Comparison of ENCODE assay signal across 8 cellular contexts in the genomic region with DNA sequence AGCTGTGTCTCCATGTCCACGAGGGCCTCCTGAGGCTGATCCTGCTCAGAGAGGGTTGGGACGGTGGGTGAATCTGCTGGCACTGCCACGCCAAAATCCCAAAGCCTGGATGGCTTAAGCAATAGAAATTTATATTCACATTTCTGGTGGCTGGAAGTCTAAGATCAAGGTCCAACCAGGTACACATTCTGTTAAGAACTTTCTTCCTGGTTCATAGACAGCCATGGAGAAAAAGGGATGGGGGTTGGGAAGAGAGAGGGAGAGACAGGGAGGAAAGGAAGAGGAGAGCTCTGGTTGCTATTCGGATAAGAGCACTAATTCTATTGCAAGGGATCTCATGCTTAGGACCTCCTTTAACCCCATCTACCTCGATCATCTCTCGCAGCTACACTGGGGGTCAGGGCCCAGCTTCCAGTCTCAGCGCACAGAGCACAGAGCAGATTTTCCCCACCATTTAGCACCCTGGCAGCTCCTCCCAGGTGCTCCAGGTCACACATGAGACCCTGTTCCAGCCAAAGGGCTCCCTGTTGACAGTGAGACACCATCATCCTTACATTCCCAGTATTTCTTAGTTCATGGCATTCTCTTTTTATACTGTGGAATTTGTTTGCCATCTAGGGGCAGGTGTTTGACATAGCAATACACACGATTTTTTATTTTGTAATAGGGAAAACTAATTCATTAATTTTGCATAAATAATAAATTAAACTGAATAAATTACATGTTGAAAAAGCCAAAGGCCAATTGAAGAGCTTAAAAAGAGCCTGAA.
DNase-seq lines count a peak whose midpoint lies in the region; ATAC-seq, FAIRE-seq and TF ChIP-seq lines count a peak whose summit lies in the region.
"Not testable (repeated sequence)": the region's sequence is repeated elsewhere in the genome, so short reads cannot be mapped to it uniquely, and the experiment has no call there.

No MANE protein-coding gene starts in this region.

- H2AFZ ChIP-seq in KMS-11 (ENCODE audit: low read depth); OCI-LY7 (ENCODE audit: low read length); HepG2 (ENCODE audit: low read length); neural cell (ENCODE audit: low read depth, low read length): not testable (repeated sequence)

- peak; percentile 50 for ATAC-seq in HepG2

- H3K4me3 ChIP-seq in KMS-11 (IDR thresholded peaks at IDR 0.05; ENCODE audit: insufficient read depth, low read depth, low read length); OCI-LY7 (ENCODE audit: low read depth, low read length, poor library complexity, severe bottlenecking); bronchial epithelial cell (ENCODE audit: low read depth, low read length); HepG2 (replicated peaks in 1 of 3; ENCODE audit: insufficient read depth in 1 of 3, low read depth in 2 of 3, low read length in 3 of 3); neural cell (ENCODE audit: low read length): not testable (repeated sequence)

- not testable (repeated sequence) for H3K4me1 ChIP-seq in KMS-11 (ENCODE audit: low read depth, poor library complexity, severe bottlenecking); OCI-LY7 (ENCODE audit: insufficient read depth, low read length, poor library complexity, severe bottlenecking); HepG2 (ENCODE audit: insufficient read depth, low read length)

- TF ChIP-seq POLR2A in GM12891 (IDR thresholded peaks at IDR 0.05; ENCODE audit: low read depth, low read length); HepG2 (IDR thresholded peaks at IDR 0.05; ENCODE audit: insufficient read depth in 1 of 2, low read depth in 2 of 2, low read length in 2 of 2): not testable (repeated sequence)

- not testable (repeated sequence) for H3K4me2 ChIP-seq in KMS-11; OCI-LY7 (ENCODE audit: low read length); HepG2 (ENCODE audit: low read depth, low read length); neural cell (ENCODE audit: low read length)

- not testable (repeated sequence) for H3F3A ChIP-seq in neural cell (ENCODE audit: insufficient read depth, low read length, poor library complexity, severe bottlenecking)

- not testable (repeated sequence) for H3K9ac ChIP-seq in KMS-11; HepG2 (ENCODE audit: insufficient read depth, low read depth, low read length); neural cell (ENCODE audit: low read length)

- POLR2A ChIA-PET in OCI-LY7 (lab: Charles Lee); HepG2 (lab: Yijun Ruan, JAX): not testable (repeated sequence)

- not testable (repeated sequence) for H4K20me1 ChIP-seq in KMS-11 (ENCODE audit: insufficient read depth); OCI-LY7 (ENCODE audit: insufficient read depth, low read length); HepG2 (ENCODE audit: insufficient read depth, low read length); neural cell (ENCODE audit: insufficient read depth)

- WGBS in HepG2 (ENCODE audit: low lambda C conversion rate) = 66% methylated on average over 4 of the region's 8 CpGs

- FAIRE-seq in A204.1 (lab: Jason Lieb, UNC) (peak; percentile 92), GM12891 (lab: Jason Lieb, UNC) (peak; percentile 5), bronchial epithelial cell (lab: Jason Lieb, UNC) (peak; percentile 7), islet of Langerhans (lab: Jason Lieb, UNC) (peak; percentile 62)
- FAIRE-seq in HepG2 (lab: Jason Lieb, UNC) = not testable (repeated sequence)

- not testable (repeated sequence) for TF ChIP-seq RAD21 in HepG2 (CRISPR knock-in tag; IDR thresholded peaks at IDR 0.05); neural cell (conservative IDR thresholded peaks at IDR 0.05)

- not testable (repeated sequence) for TF ChIP-seq EP300 in HepG2 (IDR thresholded peaks at IDR 0.05; ENCODE audit: low read depth in 2 of 2, low read length in 2 of 2); HepG2 (CRISPR knock-in tag; IDR thresholded peaks at IDR 0.05; ENCODE audit: borderline replicate concordance); neural cell (conservative IDR thresholded peaks at IDR 0.05; ENCODE audit: poor library complexity, severe bottlenecking)

- BruUV-seq in OCI-LY7 (replicated peaks; lab: Mats Ljungman, UMichigan); HepG2 (replicated peaks; lab: Mats Ljungman, UMichigan): not testable (repeated sequence)

- not testable (repeated sequence) for H3K27me3 ChIP-seq in KMS-11 (ENCODE audit: insufficient read depth, low read depth); bronchial epithelial cell (ENCODE audit: control insufficient read depth, insufficient read depth, low read length); HepG2 (ENCODE audit: control insufficient read depth in 1 of 2, insufficient read depth in 2 of 2, low read length in 2 of 2); neural cell (ENCODE audit: insufficient read depth, low read depth, low read length)

- H3K9me3 ChIP-seq in OCI-LY7 (ENCODE audit: low read length); HepG2 (ENCODE audit: low read length); neural cell (ENCODE audit: low read length): not testable (repeated sequence)

- in situ Hi-C loops in HepG2 (cut with HindIII; ENCODE audit: extremely low pct_ligation_motif_present, low pct_unique_long_range_greater_than_20kb) = not testable (repeated sequence)

- intact Hi-C loops in OCI-LY7 (cut with micrococcal nuclease; ENCODE audit: unreplicated experiment); HepG2 (cut with micrococcal nuclease; ENCODE audit: unreplicated experiment): not testable (repeated sequence)

- H3K27ac ChIP-seq in KMS-11; OCI-LY7 (ENCODE audit: low read depth, low read length, poor library complexity, severe bottlenecking); HepG2 (ENCODE audit: extremely low read length, insufficient read depth, low read length); neural cell (ENCODE audit: low read length): not testable (repeated sequence)

- DNase-seq in GM12891 (ENCODE audit: insufficient read length, low spot score); OCI-LY7 (ENCODE audit: low spot score); bronchial epithelial cell (ENCODE audit: low read depth); HepG2 (ENCODE audit: low spot score): not testable (repeated sequence)

- TF ChIP-seq CTCF in KMS-11 (conservative IDR thresholded peaks at IDR 0.05; ENCODE audit: low read depth, low read length) (peak; percentile 22; the same call in 1 of the 2 replicates), OCI-LY7 (conservative IDR thresholded peaks at IDR 0.05; ENCODE audit: low read length) (peak; percentile 43; the same call in 1 of the 2 replicates), neural cell (IDR thresholded peaks at IDR 0.05; ENCODE audit: poor library complexity, severe bottlenecking) (peak; percentile 9)
- not testable (repeated sequence) for TF ChIP-seq CTCF in bronchial epithelial cell (IDR thresholded peaks at IDR 0.05; ENCODE audit: insufficient read depth, low read length, severe bottlenecking); HepG2 (CRISPR knock-in tag; IDR thresholded peaks at IDR 0.05)

- H3K36me3 ChIP-seq in KMS-11 (ENCODE audit: insufficient read depth); OCI-LY7 (ENCODE audit: insufficient read depth, low read length); bronchial epithelial cell (ENCODE audit: control insufficient read depth, insufficient read depth, low read length); HepG2 (replicated peaks in 1 of 2; ENCODE audit: control insufficient read depth in 1 of 2, insufficient read depth in 2 of 2, low read length in 2 of 2); neural cell (ENCODE audit: insufficient read depth, low read length): not testable (repeated sequence)

- not testable (repeated sequence) for H3K9me2 ChIP-seq in OCI-LY7 (ENCODE audit: insufficient read depth, low read length); neural cell (ENCODE audit: insufficient read depth, low read length)

- not testable (repeated sequence) for H3K79me2 ChIP-seq in KMS-11 (ENCODE audit: insufficient read depth, low read depth); OCI-LY7 (ENCODE audit: insufficient read depth, low read depth, low read length); HepG2 (ENCODE audit: insufficient read depth, low read length); neural cell (replicated peaks; ENCODE audit: insufficient read depth, low read length)

- CTCF ChIA-PET in OCI-LY7 (lab: Charles Lee; ENCODE audit: unreplicated experiment); HepG2 (lab: Yijun Ruan, JAX; ENCODE audit: low intra/inter-chr PET ratio, low total read pairs): not testable (repeated sequence)
